19 cellular contexts compared by ENCODE assay signal in the genomic region with DNA sequence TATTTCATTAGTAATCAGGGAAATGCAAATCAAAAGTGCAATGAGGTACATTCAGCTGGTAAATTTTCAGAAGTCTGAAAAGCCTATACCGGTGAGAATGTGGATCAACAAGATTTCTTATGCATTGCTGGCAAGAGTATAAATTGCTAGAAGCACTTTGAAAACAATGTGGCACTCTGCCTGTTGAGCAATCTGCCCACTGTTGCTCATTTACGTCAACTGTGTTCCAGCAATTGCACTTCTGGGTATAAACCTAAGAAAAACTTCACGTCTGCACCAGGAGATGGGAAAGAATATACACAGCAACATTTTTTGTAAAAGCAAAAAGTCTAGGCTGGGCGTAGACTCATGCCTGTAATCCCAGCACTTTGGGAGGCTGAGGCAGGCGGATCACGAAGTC. TPM values are rescaled to one million over a fixed set of nuclear protein-coding genes. Genes with fewer than 3 reads are reported as not detected.
DNase-seq lines count a peak whose midpoint lies in the region; ATAC-seq, FAIRE-seq and TF ChIP-seq lines count a peak whose summit lies in the region.
"Had no signal": no experiment of that assay in that cellular context is flagged by ENCODE, and none has a peak within 500 bp of the region (broad histone marks: within the 10 kb centered on the region; RNA-seq: fewer than 3 reads in every experiment).

No MANE protein-coding gene starts in this region.

- no peak overlapping the region for H2BK20ac ChIP-seq in IMR-90 (ENCODE audit: low read depth, low read length)

- no peak overlapping the region for H3K4me2 ChIP-seq in IMR-90 (ENCODE audit: low read depth, low read length)
- H3K4me2 ChIP-seq: BLaER1 treated with 17β-estradiol and CSF1 and Interleukin-3, amounts not matched to agents 10 nM and 100 nM; hepatocyte had no signal

- dilution Hi-C loops in IMR-90 (cut with HindIII; ENCODE audit: low sequenced_read_pairs, unreplicated experiment) = no loop called here

- no peaks in the 10 kb centered on the region for H3K9me3 ChIP-seq in IMR-90 (ENCODE audit: control insufficient read depth, insufficient read depth, low read length)
- H3K9me3 ChIP-seq: BLaER1 treated with 17β-estradiol and CSF1 and Interleukin-3, amounts not matched to agents 10 nM and 100 nM; pancreas had no signal

- no peak for TF ChIP-seq RAD21 in IMR-90 (IDR thresholded peaks at IDR 0.05; ENCODE audit: low read length)

- no peak overlapping the region for H2AFZ ChIP-seq in IMR-90 (replicated peaks; ENCODE audit: low read length, poor library complexity)
- H2AFZ ChIP-seq: hepatocyte had no signal

- CTCF ChIA-PET in IMR-90 (lab: Yijun Ruan, JAX) = no interaction called here

- no peak overlapping the region for H3K27ac ChIP-seq in IMR-90 (ENCODE audit: insufficient read depth, low read length)
- H3K27ac ChIP-seq: BLaER1 treated with 17β-estradiol and CSF1 and Interleukin-3, amounts not matched to agents 10 nM and 100 nM; hepatocyte; SK-N-MC had no signal

- FAIRE-seq in bronchial epithelial cell (lab: Jason Lieb, UNC) = no peak
- FAIRE-seq: pancreas had no signal

- H2BK5ac ChIP-seq in IMR-90 (ENCODE audit: low read depth, low read length, poor library complexity, severe bottlenecking) = no peak overlapping the region

- no peaks in the 10 kb centered on the region for H3K27me3 ChIP-seq in IMR-90 (ENCODE audit: control insufficient read depth, insufficient read depth, low read length)
- no peaks in the 10 kb centered on the region for H3K27me3 ChIP-seq in bronchial epithelial cell (ENCODE audit: control insufficient read depth, insufficient read depth, low read length)
- H3K27me3 ChIP-seq: BLaER1 treated with 17β-estradiol and CSF1 and Interleukin-3, amounts not matched to agents 10 nM and 100 nM; hepatocyte; pancreas had no signal

- no peak overlapping the region for H2BK120ac ChIP-seq in IMR-90 (ENCODE audit: low read depth, low read length)

- H3K9ac ChIP-seq in IMR-90 (ENCODE audit: low read depth, low read length) = no peak overlapping the region
- H3K9ac ChIP-seq: BLaER1 treated with 17β-estradiol and CSF1 and Interleukin-3, amounts not matched to agents 10 nM and 100 nM had no signal

- H3K4ac ChIP-seq in IMR-90 (ENCODE audit: low read depth, low read length) = no peak overlapping the region

- H3K27ac Mint-ChIP-seq in CD14-positive monocyte = no peak overlapping the region
- H3K27ac Mint-ChIP-seq in natural killer cell treated with Interleukin-12 subunit alpha and Interleukin-12 subunit beta and Interleukin-15 and Interleukin-18, amount 100 ng/mL, for 72 hours = no peak overlapping the region
- H3K27ac Mint-ChIP-seq: activated CD4-positive, alpha-beta memory T cell treated with anti-CD3 and anti-CD28 coated beads for 36 hours; activated T-helper 1 cell treated with anti-CD3 and anti-CD28 coated beads, Interleukin-12 subunit alpha, Interleukin-12 subunit beta, Interleukin-2, Interleukin-4 antibody, amounts not matched to agents 30 ng/mL and 10 ng/mL and 1 ng/mL, durations not matched to agents 14 hours and 24 hours and 36 hours; stimulated activated naive CD8-positive, alpha-beta T cell treated with anti-CD3 and anti-CD28 coated beads, Interleukin-15, Interleukin-2, amounts not matched to agents 100 ng/mL and 50 ng/mL, for 24 hours had no signal

- peaks cover 7 to 22% (median 11%) of the 10 kb centered on the region in 3 donors for H3K27me3 Mint-ChIP-seq in CD14-positive monocyte (ENCODE audit: low read depth in 3 of 3)
- H3K27me3 Mint-ChIP-seq in natural killer cell treated with Interleukin-12 subunit alpha and Interleukin-12 subunit beta and Interleukin-15 and Interleukin-18, amount 100 ng/mL, for 72 hours = peaks cover 0 to 2% of the 10 kb centered on the region in 2 donors
- H3K27me3 Mint-ChIP-seq: activated CD4-positive, alpha-beta memory T cell treated with anti-CD3 and anti-CD28 coated beads for 36 hours; stimulated activated naive CD8-positive, alpha-beta T cell treated with anti-CD3 and anti-CD28 coated beads, Interleukin-15, Interleukin-2, amounts not matched to agents 100 ng/mL and 50 ng/mL, for 24 hours had no signal

- H3K36me3 Mint-ChIP-seq in CD14-positive monocyte = no peaks in the 10 kb centered on the region
- H3K36me3 Mint-ChIP-seq in natural killer cell treated with Interleukin-12 subunit alpha and Interleukin-12 subunit beta and Interleukin-15 and Interleukin-18, amount 100 ng/mL, for 72 hours = no peaks in the 10 kb centered on the region
- H3K36me3 Mint-ChIP-seq: activated CD4-positive, alpha-beta memory T cell treated with anti-CD3 and anti-CD28 coated beads for 36 hours had no signal

- H4K91ac ChIP-seq in IMR-90 (ENCODE audit: insufficient read depth, low read depth, low read length) = no peak overlapping the region

- H2AK5ac ChIP-seq in IMR-90 (ENCODE audit: low read depth, low read length) = no peak overlapping the region

- no peaks in the 10 kb centered on the region for H3K9me1 ChIP-seq in IMR-90 (ENCODE audit: insufficient read depth, low read length)

- TF ChIP-seq POLR2A in IMR-90 (IDR thresholded peaks at IDR 0.05; ENCODE audit: low read depth, low read length) = no peak

- TF ChIP-seq CTCF in IMR-90 (conservative IDR thresholded peaks at IDR 0.05; ENCODE audit: low read depth, low read length) (no peak), bronchial epithelial cell (IDR thresholded peaks at IDR 0.05; ENCODE audit: insufficient read depth, low read length, severe bottlenecking) (no peak), CD14-positive monocyte (IDR thresholded peaks at IDR 0.05) (no peak)

- no peaks in the 10 kb centered on the region for H3K4me1 ChIP-seq in IMR-90 (ENCODE audit: control insufficient read depth, insufficient read depth, low read length)

- no peak overlapping the region for H3K14ac ChIP-seq in IMR-90 (replicated peaks; ENCODE audit: low read depth, low read length)

- POLR2A ChIA-PET in IMR-90 (lab: Charles Lee; ENCODE audit: unreplicated experiment) = no interaction called here

- H4K20me1 ChIP-seq in IMR-90 (ENCODE audit: insufficient read depth, low read length) = no peaks in the 10 kb centered on the region

- in situ Hi-C loops in IMR-90 (cut with MboI; ENCODE audit: low sequenced_read_pairs) = no loop called here

- no peak overlapping the region for H3K4me3 Mint-ChIP-seq in CD14-positive monocyte
- H3K4me3 Mint-ChIP-seq in natural killer cell treated with Interleukin-12 subunit alpha and Interleukin-12 subunit beta and Interleukin-15 and Interleukin-18, amount 100 ng/mL, for 72 hours = no peak overlapping the region
- H3K4me3 Mint-ChIP-seq: activated CD4-positive, alpha-beta memory T cell treated with anti-CD3 and anti-CD28 coated beads for 36 hours; activated T-helper 1 cell treated with anti-CD3 and anti-CD28 coated beads, Interleukin-12 subunit alpha, Interleukin-12 subunit beta, Interleukin-2, Interleukin-4 antibody, amounts not matched to agents 30 ng/mL and 10 ng/mL and 1 ng/mL, durations not matched to agents 14 hours and 24 hours and 36 hours; stimulated activated naive CD8-positive, alpha-beta T cell treated with anti-CD3 and anti-CD28 coated beads, Interleukin-15, Interleukin-2, amounts not matched to agents 100 ng/mL and 50 ng/mL, for 24 hours had no signal

- intact Hi-C loops in IMR-90 (cut with micrococcal nuclease) (loop anchor here (5.0 kb wide), 1 partner anchor 149 kb away; no protein-coding TSS in a partner anchor), CD14-positive monocyte (cut with micrococcal nuclease) (no loop called here)

- H4K5ac ChIP-seq in IMR-90 (ENCODE audit: low read depth, low read length) = no peak overlapping the region

- peaks cover 3% of the 10 kb centered on the region for H3K4me1 Mint-ChIP-seq in CD14-positive monocyte
- H3K4me1 Mint-ChIP-seq in natural killer cell treated with Interleukin-12 subunit alpha and Interleukin-12 subunit beta and Interleukin-15 and Interleukin-18, amount 100 ng/mL, for 72 hours (ENCODE audit: low read depth in 2 of 2) = peaks cover 0 to 3% of the 10 kb centered on the region in 2 donors

- DNase-seq in IMR-90 (peak; percentile 29), bronchial epithelial cell (ENCODE audit: low read depth) (peak; percentile 64), iris pigment epithelial cell (ENCODE audit: low read depth) (peak; percentile 66), superior temporal gyrus (ENCODE audit: extremely low spot score) (peak; percentile 25), CD14-positive monocyte (ENCODE audit: low spot score) (no peak), NCI-H2196 treated with DMSO at 0.1 percent for 48 hours (lab: John Stamatoyannopoulos, UW; ENCODE audit: unreplicated experiment) (no peak)
- DNase-seq in natural killer cell treated with Interleukin-12 subunit alpha and Interleukin-12 subunit beta and Interleukin-15 and Interleukin-18, amount 100 ng/mL, for 72 hours (ENCODE audit: low spot score) = no peak
- DNase-seq: activated CD4-positive, alpha-beta memory T cell treated with anti-CD3 and anti-CD28 coated beads for 36 hours; amniotic stem cell; DMS53; left colon; NCI-H1694; pancreas had no signal

- no CpG with 5 or more reads among the region's 6 CpGs for WGBS in IMR-90 (ENCODE audit: extremely low coverage in 2 of 2, insufficient read length in 1 of 2), 2 experiments

- no peak overlapping the region for H4K8ac ChIP-seq in IMR-90 (ENCODE audit: low read depth in 2 of 2, low read length in 2 of 2)

- no peak overlapping the region for H3K56ac ChIP-seq in IMR-90 (ENCODE audit: extremely low read depth, insufficient read depth, low read length)

- no peak overlapping the region for H2AK9ac ChIP-seq in IMR-90 (replicated peaks; ENCODE audit: low read depth, low read length, poor library complexity)

- peaks cover 5% of the 10 kb centered on the region; the same call in 1 of the 2 replicates for H3K36me3 ChIP-seq in IMR-90 (ENCODE audit: control insufficient read depth, insufficient read depth, low read length)
- H3K36me3 ChIP-seq in bronchial epithelial cell (ENCODE audit: control insufficient read depth, insufficient read depth, low read length) = no peaks in the 10 kb centered on the region
- H3K36me3 ChIP-seq: BLaER1 treated with 17β-estradiol and CSF1 and Interleukin-3, amounts not matched to agents 10 nM and 100 nM; pancreas had no signal

- no TSS peak for BruUV-seq in IMR-90 (replicated peaks; lab: Mats Ljungman, UMichigan)

- no peak overlapping the region for H3K23ac ChIP-seq in IMR-90 (ENCODE audit: low read depth, low read length)

- no peaks in the 10 kb centered on the region for H3K9me3 Mint-ChIP-seq in CD14-positive monocyte
- H3K9me3 Mint-ChIP-seq in natural killer cell treated with Interleukin-12 subunit alpha and Interleukin-12 subunit beta and Interleukin-15 and Interleukin-18, amount 100 ng/mL, for 72 hours = no peaks in the 10 kb centered on the region
- H3K9me3 Mint-ChIP-seq: activated CD4-positive, alpha-beta memory T cell treated with anti-CD3 and anti-CD28 coated beads for 36 hours; activated T-helper 1 cell treated with anti-CD3 and anti-CD28 coated beads, Interleukin-12 subunit alpha, Interleukin-12 subunit beta, Interleukin-2, Interleukin-4 antibody, amounts not matched to agents 30 ng/mL and 10 ng/mL and 1 ng/mL, durations not matched to agents 14 hours and 24 hours and 36 hours; stimulated activated naive CD8-positive, alpha-beta T cell treated with anti-CD3 and anti-CD28 coated beads, Interleukin-15, Interleukin-2, amounts not matched to agents 100 ng/mL and 50 ng/mL, for 24 hours had no signal

- peak; percentile 24; the same call in 1 of the 2 replicates for ATAC-seq in IMR-90 (ENCODE audit: low read depth)
- no peak for ATAC-seq in HG03571 (IDR thresholded peaks at IDR 0.05; ENCODE audit: unreplicated experiment)
- ATAC-seq in natural killer cell treated with Interleukin-12 subunit alpha and Interleukin-12 subunit beta and Interleukin-15 and Interleukin-18, amount 100 ng/mL, for 72 hours = no peak
- ATAC-seq: left colon, pancreas had no signal

- H3K4me3 ChIP-seq in IMR-90 (ENCODE audit: insufficient read depth, low read depth, low read length) = no peak overlapping the region
- no peak overlapping the region for H3K4me3 ChIP-seq in bronchial epithelial cell (ENCODE audit: low read depth, low read length)
- H3K4me3 ChIP-seq: BLaER1 treated with 17β-estradiol and CSF1 and Interleukin-3, amounts not matched to agents 10 nM and 100 nM; hepatocyte; pancreas; SK-N-MC had no signal

- no peaks in the 10 kb centered on the region for H3K79me1 ChIP-seq in IMR-90 (ENCODE audit: low read depth in 1 of 2, low read length in 2 of 2)

- H3K18ac ChIP-seq in IMR-90 (ENCODE audit: low read depth, low read length) = no peak overlapping the region

- no peak overlapping the region for H2BK15ac ChIP-seq in IMR-90 (ENCODE audit: low read depth, low read length)

RNA-seq across cellular contexts. Expression of gene MTERF4, which starts 40.8 kb away (rescaled TPM):
- 33.3 and 36.9 TPM in 2 replicates for total RNA-seq in IMR-90 (2012; rRNA removed)
- polyA plus RNA-seq in IMR-90 (2012; rRNA removed) = 21.5 and 26.6 TPM in 2 replicates
- 15.8 and 21.3 TPM in 2 replicates for polyA plus RNA-seq in IMR-90 (2012; cell fraction: cytosol; rRNA removed)
- polyA plus RNA-seq in IMR-90 (2012; cell fraction: nucleus; rRNA removed; ENCODE audit: low replicate concordance) = 57.1 and 104 TPM in 2 replicates
- total RNA-seq in bronchial epithelial cell = 35.5 and 35.7 TPM in 2 replicates
- polyA plus RNA-seq in CD14-positive monocyte = 10 to 100 TPM; 15.5 to 17.8 TPM
- 10 to 100 TPM; 38.1 to 40.5 TPM for total RNA-seq in natural killer cell treated with Interleukin-12 subunit alpha and Interleukin-12 subunit beta and Interleukin-15 and Interleukin-18, amount 100 ng/mL, for 72 hours

Comparison
In these comparisons a context has a peak if more than half of its experiments do, and no peak if none do; other contexts are left out.
1. DNase-seq: peak in IMR-90 (single experiment), bronchial epithelial cell (single experiment), iris pigment epithelial cell (single experiment) and superior temporal gyrus (single experiment); none in CD14-positive monocyte (single experiment), natural killer cell treated with Interleukin-12 subunit alpha and Interleukin-12 subunit beta and Interleukin-15 and Interleukin-18, amount 100 ng/mL, for 72 hours (single experiment) and NCI-H2196 treated with DMSO at 0.1 percent for 48 hours (single experiment).